In the genomic region with DNA sequence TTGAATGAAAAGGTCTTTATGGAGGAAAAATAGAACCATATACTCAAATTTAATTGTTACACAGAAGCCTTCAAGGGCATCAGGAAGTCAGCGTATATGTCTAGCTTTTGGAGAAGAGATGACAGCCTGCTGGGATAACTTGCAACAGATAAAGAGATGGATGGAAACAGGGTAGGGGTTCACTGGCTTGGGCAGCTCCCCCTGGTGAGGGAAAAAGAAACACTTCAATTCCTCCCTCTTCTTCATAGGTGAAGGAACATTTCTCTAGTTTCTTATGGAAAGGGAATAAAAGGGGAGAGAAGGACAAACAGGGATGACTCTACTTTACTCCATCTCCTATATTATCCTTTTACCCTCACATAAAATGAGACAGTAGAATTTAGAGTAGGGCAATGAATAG, we compare ENCODE assay signal across 25 cellular contexts.
DNase-seq lines count a peak whose midpoint lies in the region; ATAC-seq and TF ChIP-seq lines count a peak whose summit lies in the region.
"Had no signal": no experiment of that assay in that cellular context is flagged by ENCODE, and none has a peak within 500 bp of the region (broad histone marks: within the 10 kb centered on the region; RNA-seq: fewer than 3 reads in every experiment).

No MANE protein-coding gene starts in this region.

- DNase-seq in activated T-cell treated with anti-CD3 and anti-CD28 coated beads, Interleukin-2, amount 50 U/mL, for 72 hours, result no peak
- DNase-seq in activated T-cell treated with anti-CD3 and anti-CD28 coated beads, Interleukin-2, amount 50 U/mL, for 48 hours, result no peak
- no peak for DNase-seq in Panc1 (ENCODE audit: low read depth, low spot score)
- no peak for DNase-seq in epithelial cell of esophagus (ENCODE audit: low read depth)
- DNase-seq in type B pancreatic cell (ENCODE audit: extremely low spot score, unreplicated experiment), result no peak
- DNase-seq in stimulated activated naive CD8-positive, alpha-beta T cell treated with anti-CD3 and anti-CD28 coated beads, Interleukin-15, amount 100 ng/mL, for 72 hours, result no peak
- no peak for DNase-seq in activated CD8-positive, alpha-beta T cell treated with anti-CD3 and anti-CD28 coated beads for 36 hours
- no peak for DNase-seq in EL
- DNase-seq: activated CD4-positive, CD25-positive, alpha-beta regulatory T cell treated with anti-CD3 and anti-CD28 coated beads, Interleukin-2, amount 50 U/mL, for 72 hours; activated naive CD8-positive, alpha-beta T cell treated with anti-CD3 and anti-CD28 coated beads, Interleukin-2, amount 10 ng/mL, durations not matched to agents 7 days and 5 days; DMS153; heart right ventricle; islet precursor cell; mammary epithelial cell; NCI-H1092; NCI-H2081 treated with DMSO at 0.1 percent for 48 hours; NCI-H510A; PC-9; SJCRH30; small intestine; stimulated activated CD4-positive, alpha-beta T cell treated with anti-CD3 and anti-CD28 coated beads, Interleukin-4, amount 100 ng/mL, for 24 hours had no signal

- H3K27ac ChIP-seq in Panc1 (ENCODE audit: low read length), result no peak overlapping the region
- H3K27ac ChIP-seq: A549, heart right ventricle, parathyroid adenoma, PC-9, SJCRH30 had no signal

- no peaks in the 10 kb centered on the region for H3K9me3 Mint-ChIP-seq in activated T-cell treated with anti-CD3 and anti-CD28 coated beads, Interleukin-2, amount 50 U/mL, for 72 hours
- H3K9me3 Mint-ChIP-seq in type B pancreatic cell, result no peaks in the 10 kb centered on the region
- H3K9me3 Mint-ChIP-seq in stimulated activated naive CD8-positive, alpha-beta T cell treated with anti-CD3 and anti-CD28 coated beads, Interleukin-15, amount 100 ng/mL, for 72 hours, result no peaks in the 10 kb centered on the region
- no peaks in the 10 kb centered on the region for H3K9me3 Mint-ChIP-seq in activated CD8-positive, alpha-beta T cell treated with anti-CD3 and anti-CD28 coated beads for 36 hours
- H3K9me3 Mint-ChIP-seq: activated naive CD8-positive, alpha-beta T cell treated with anti-CD3 and anti-CD28 coated beads, Interleukin-2, amount 10 ng/mL, durations not matched to agents 7 days and 5 days; activated T-helper 17 cell treated with anti-CD3 and anti-CD28 coated beads, Interleukin-2, amount 50 U/mL, for 72 hours; IgD-negative memory B cell had no signal

- H3K4me1 ChIP-seq in Panc1 (ENCODE audit: control insufficient read depth, insufficient read depth, low read length), result no peaks in the 10 kb centered on the region
- H3K4me1 ChIP-seq: A549, heart right ventricle, parathyroid adenoma, SJCRH30 had no signal

- H3K27me3 Mint-ChIP-seq in activated T-cell treated with anti-CD3 and anti-CD28 coated beads, Interleukin-2, amount 50 U/mL, for 72 hours (ENCODE audit: low read depth), result no peaks in the 10 kb centered on the region
- peaks cover 7% of the 10 kb centered on the region for H3K27me3 Mint-ChIP-seq in type B pancreatic cell
- no peaks in the 10 kb centered on the region for H3K27me3 Mint-ChIP-seq in stimulated activated naive CD8-positive, alpha-beta T cell treated with anti-CD3 and anti-CD28 coated beads, Interleukin-15, amount 100 ng/mL, for 72 hours
- no peaks in the 10 kb centered on the region for H3K27me3 Mint-ChIP-seq in activated CD8-positive, alpha-beta T cell treated with anti-CD3 and anti-CD28 coated beads for 36 hours
- H3K27me3 Mint-ChIP-seq: activated naive CD8-positive, alpha-beta T cell treated with anti-CD3 and anti-CD28 coated beads, Interleukin-2, amount 10 ng/mL, durations not matched to agents 7 days and 5 days had no signal

- H3K36me3 ChIP-seq in Panc1 (ENCODE audit: control insufficient read depth, insufficient read depth, low read length), result no peaks in the 10 kb centered on the region
- H3K36me3 ChIP-seq: heart right ventricle, SJCRH30 had no signal

- intact Hi-C loops in Panc1 (cut with micrococcal nuclease; ENCODE audit: unreplicated experiment), result no loop called here
- intact Hi-C loops in activated CD8-positive, alpha-beta T cell treated with anti-CD3 and anti-CD28 coated beads for 36 hours (cut with micrococcal nuclease), result no loop called here

- POLR2A ChIA-PET in Panc1 (lab: Charles Lee), result no interaction called here
- POLR2A ChIA-PET in activated CD8-positive, alpha-beta T cell treated with anti-CD3 and anti-CD28 coated beads for 36 hours (lab: Charles Lee), result no interaction called here

- no peak overlapping the region for H3K4me3 ChIP-seq in Panc1 (ENCODE audit: low read depth in 2 of 2, low read length in 2 of 2)
- H3K4me3 ChIP-seq in epithelial cell of esophagus (ENCODE audit: low read length), result no peak overlapping the region
- H3K4me3 ChIP-seq: A549, heart right ventricle, PC-9, SJCRH30 had no signal

- CTCF ChIA-PET in Panc1 (lab: Charles Lee), result no interaction called here
- CTCF ChIA-PET in activated CD8-positive, alpha-beta T cell treated with anti-CD3 and anti-CD28 coated beads for 36 hours (lab: Charles Lee), result no interaction called here

- TF ChIP-seq CTCF in Panc1 (IDR thresholded peaks at IDR 0.05), result peak; percentile 26; the same call in 1 of the 2 replicates
- peak; percentile 15 for TF ChIP-seq CTCF in epithelial cell of esophagus (IDR thresholded peaks at IDR 0.05; ENCODE audit: insufficient read depth, low read depth, low read length, missing control alignments)
- TF ChIP-seq CTCF in type B pancreatic cell (conservative IDR thresholded peaks at IDR 0.05), result peak; percentile 33
- no peak for TF ChIP-seq CTCF in activated CD8-positive, alpha-beta T cell treated with anti-CD3 and anti-CD28 coated beads for 36 hours (IDR thresholded peaks at IDR 0.05)

- no TSS peak for BruUV-seq in Panc1 (replicated peaks; lab: Mats Ljungman, UMichigan)

- no peaks in the 10 kb centered on the region for H3K4me1 Mint-ChIP-seq in activated T-cell treated with anti-CD3 and anti-CD28 coated beads, Interleukin-2, amount 50 U/mL, for 72 hours (ENCODE audit: low read depth)
- peaks cover 4% of the 10 kb centered on the region for H3K4me1 Mint-ChIP-seq in type B pancreatic cell (ENCODE audit: unreplicated experiment)
- no peaks in the 10 kb centered on the region for H3K4me1 Mint-ChIP-seq in stimulated activated naive CD8-positive, alpha-beta T cell treated with anti-CD3 and anti-CD28 coated beads, Interleukin-15, amount 100 ng/mL, for 72 hours
- no peaks in the 10 kb centered on the region for H3K4me1 Mint-ChIP-seq in activated CD8-positive, alpha-beta T cell treated with anti-CD3 and anti-CD28 coated beads for 36 hours (ENCODE audit: low read depth)
- H3K4me1 Mint-ChIP-seq: activated naive CD8-positive, alpha-beta T cell treated with anti-CD3 and anti-CD28 coated beads, Interleukin-2, amount 10 ng/mL, durations not matched to agents 7 days and 5 days; activated T-helper 17 cell treated with anti-CD3 and anti-CD28 coated beads, Interleukin-2, amount 50 U/mL, for 72 hours; IgD-negative memory B cell had no signal

- no peak overlapping the region for H3K4me3 Mint-ChIP-seq in activated T-cell treated with anti-CD3 and anti-CD28 coated beads, Interleukin-2, amount 50 U/mL, for 72 hours
- no peak overlapping the region for H3K4me3 Mint-ChIP-seq in type B pancreatic cell
- no peak overlapping the region for H3K4me3 Mint-ChIP-seq in stimulated activated naive CD8-positive, alpha-beta T cell treated with anti-CD3 and anti-CD28 coated beads, Interleukin-15, amount 100 ng/mL, for 72 hours
- no peak overlapping the region for H3K4me3 Mint-ChIP-seq in activated CD8-positive, alpha-beta T cell treated with anti-CD3 and anti-CD28 coated beads for 36 hours
- H3K4me3 Mint-ChIP-seq: activated naive CD8-positive, alpha-beta T cell treated with anti-CD3 and anti-CD28 coated beads, Interleukin-2, amount 10 ng/mL, durations not matched to agents 7 days and 5 days; activated T-helper 17 cell treated with anti-CD3 and anti-CD28 coated beads, Interleukin-2, amount 50 U/mL, for 72 hours had no signal

- 0 out of 2 replicates have a peak, but pooled peaks cover 2% of the 10 kb centered on the region for H3K9me3 ChIP-seq in Panc1 (ENCODE audit: control insufficient read depth, insufficient read depth, low read depth, low read length)
- H3K9me3 ChIP-seq: A549, heart right ventricle, SJCRH30 had no signal

- no peaks in the 10 kb centered on the region for H3K36me3 Mint-ChIP-seq in activated T-cell treated with anti-CD3 and anti-CD28 coated beads, Interleukin-2, amount 50 U/mL, for 72 hours (ENCODE audit: insufficient read depth in 2 of 2)
- no peaks in the 10 kb centered on the region for H3K36me3 Mint-ChIP-seq in type B pancreatic cell
- H3K36me3 Mint-ChIP-seq in activated CD8-positive, alpha-beta T cell treated with anti-CD3 and anti-CD28 coated beads for 36 hours (ENCODE audit: low read depth), result no peaks in the 10 kb centered on the region
- H3K36me3 Mint-ChIP-seq: activated naive CD8-positive, alpha-beta T cell treated with anti-CD3 and anti-CD28 coated beads, Interleukin-2, amount 10 ng/mL, durations not matched to agents 7 days and 5 days; IgD-negative memory B cell had no signal

- no peak for ATAC-seq in activated T-cell treated with anti-CD3 and anti-CD28 coated beads, Interleukin-2, amount 50 U/mL, for 72 hours (replicated peaks in 1 of 2)
- no peak for ATAC-seq in Panc1
- ATAC-seq in stimulated activated naive CD8-positive, alpha-beta T cell treated with anti-CD3 and anti-CD28 coated beads, Interleukin-15, amount 100 ng/mL, for 72 hours, result no peak
- ATAC-seq in activated CD8-positive, alpha-beta T cell treated with anti-CD3 and anti-CD28 coated beads for 36 hours, result no peak
- ATAC-seq: activated T-helper 17 cell treated with anti-CD3 and anti-CD28 coated beads, Interleukin-2, amount 50 U/mL, for 72 hours; heart right ventricle had no signal

- in situ Hi-C loops in Panc1 (cut with HindIII; ENCODE audit: low pct_unique_long_range_greater_than_20kb, low sequenced_read_pairs), result no loop called here

- peak overlapping the region; percentile 56 for H3K27ac Mint-ChIP-seq in activated T-cell treated with anti-CD3 and anti-CD28 coated beads, Interleukin-2, amount 50 U/mL, for 72 hours
- no peak overlapping the region for H3K27ac Mint-ChIP-seq in type B pancreatic cell
- no peak overlapping the region for H3K27ac Mint-ChIP-seq in stimulated activated naive CD8-positive, alpha-beta T cell treated with anti-CD3 and anti-CD28 coated beads, Interleukin-15, amount 100 ng/mL, for 72 hours
- no peak overlapping the region for H3K27ac Mint-ChIP-seq in activated CD8-positive, alpha-beta T cell treated with anti-CD3 and anti-CD28 coated beads for 36 hours
- H3K27ac Mint-ChIP-seq: activated naive CD8-positive, alpha-beta T cell treated with anti-CD3 and anti-CD28 coated beads, Interleukin-2, amount 10 ng/mL, durations not matched to agents 7 days and 5 days; activated T-helper 17 cell treated with anti-CD3 and anti-CD28 coated beads, Interleukin-2, amount 50 U/mL, for 72 hours; IgD-negative memory B cell had no signal

- 0 out of 2 replicates have a peak, but pooled peaks cover 2% of the 10 kb centered on the region for H3K27me3 ChIP-seq in Panc1 (ENCODE audit: control insufficient read depth, insufficient read depth, low read length)
- H3K27me3 ChIP-seq: heart right ventricle, SJCRH30 had no signal
